17 cellular contexts compared by ENCODE assay signal in genomic region chr15:39736646-39737550, GRCh38. TPM values are rescaled to one million over a fixed set of nuclear protein-coding genes. Genes with fewer than 3 reads are reported as not detected.
DNase-seq lines count a peak whose midpoint lies in the region; ATAC-seq and TF ChIP-seq lines count a peak whose summit lies in the region.
"Had no signal": no experiment of that assay in that cellular context is flagged by ENCODE, and none has a peak within 500 bp of the region (broad histone marks: within the 10 kb centered on the region; RNA-seq: fewer than 3 reads in every experiment).

No MANE protein-coding gene starts in this region.

- H3K36me3 ChIP-seq in heart right ventricle, result no peaks in the 10 kb centered on the region
- H3K36me3 ChIP-seq: left lung, ovary had no signal

- peak overlapping the region in 6 of 10 donors; percentile 17 to 51 (median 38) for H3K27ac ChIP-seq in heart right ventricle
- H3K27ac ChIP-seq: body of pancreas, left lung, ovary had no signal

- H3K27me3 ChIP-seq in heart right ventricle, result no peaks in the 10 kb centered on the region
- H3K27me3 ChIP-seq: body of pancreas, left lung, ovary had no signal

- intact Hi-C loops in heart right ventricle (cut with DNase I), result no loop called here
- intact Hi-C loops in sciatic nerve (cut with DNase I), result no loop called here

- no peaks in the 10 kb centered on the region for H3K9me3 ChIP-seq in heart right ventricle
- H3K9me3 ChIP-seq: body of pancreas, left lung, mucosa of descending colon, ovary had no signal

- 69 to 72% methylated on average over 8 of the region's 8 CpGs for WGBS in heart right ventricle, 2 donors

- DNase-seq in NCI-H1092 (lab: John Stamatoyannopoulos, UW) (peak; percentile 20), RPMI7951 (ENCODE audit: low read depth) (peak; percentile 74), heart right ventricle (peak; percentile 64 to 76), sciatic nerve (ENCODE audit: low spot score) (no peak), globus pallidus (ENCODE audit: low spot score) (no peak)
- DNase-seq: activated CD4-positive, CD25-positive, alpha-beta regulatory T cell treated with anti-CD3 and anti-CD28 coated beads, Interleukin-2, amount 50 U/mL, for 72 hours; activated CD8-positive, alpha-beta memory T cell treated with anti-CD3 and anti-CD28 coated beads for 24 hours; activated naive CD8-positive, alpha-beta T cell treated with anti-CD3 and anti-CD28 coated beads for 36 hours; cortex of kidney; left lung; mucosa of descending colon; NCI-H187 treated with DMSO at 0.1 percent for 48 hours; ovary; substantia nigra had no signal

- H3K4me3 ChIP-seq in heart right ventricle, result no peak overlapping the region
- H3K4me3 ChIP-seq: body of pancreas, left lung, mucosa of descending colon, ovary had no signal

- TF ChIP-seq CTCF in heart right ventricle (IDR thresholded peaks at IDR 0.05), result no peak

- peak; percentile 46 to 85 (median 66) for ATAC-seq in heart right ventricle
- ATAC-seq in sciatic nerve, result peak; percentile 69
- ATAC-seq in GM19455 (IDR thresholded peaks at IDR 0.05; ENCODE audit: unreplicated experiment), result no peak
- no peak for ATAC-seq in HG02884 (IDR thresholded peaks at IDR 0.05; ENCODE audit: unreplicated experiment)
- ATAC-seq: body of pancreas, left lung, mucosa of descending colon had no signal

- peaks cover 0 to 27% (median 0%) of the 10 kb centered on the region in 9 donors for H3K4me1 ChIP-seq in heart right ventricle
- H3K4me1 ChIP-seq: body of pancreas, left lung had no signal

RNA-seq across cellular contexts. Expression of gene FSIP1, which starts 45.7 kb away (rescaled TPM):
- 1.9 and 2.1 TPM in 2 replicates for total RNA-seq in RPMI7951 (2014; rRNA removed; shearing (Covaris generic))
- 1 to 10 TPM in 3 of 10 donors, under 1 TPM in 7; 0.15 to 4.4 (median 0.89) TPM for total RNA-seq in heart right ventricle
- 1 to 10 TPM in 1 of 2 donors, under 1 TPM in 1; 0.19 to 1.9 TPM for polyA plus RNA-seq in heart right ventricle
- 0.85 TPM for total RNA-seq in sciatic nerve

Comparison
In these comparisons a context has a peak if more than half of its experiments do, and no peak if none do; other contexts are left out.
1. DNase-seq: peak in NCI-H1092 (single experiment), RPMI7951 (single experiment) and heart right ventricle (2 of 2); none in sciatic nerve (single experiment) and globus pallidus (single experiment).
2. ATAC-seq: peak in heart right ventricle (8 of 8) and sciatic nerve (single experiment); none in GM19455 (single experiment) and HG02884 (single experiment).